Comparison of ENCODE assay signal across 8 cellular contexts in the genomic region with DNA sequence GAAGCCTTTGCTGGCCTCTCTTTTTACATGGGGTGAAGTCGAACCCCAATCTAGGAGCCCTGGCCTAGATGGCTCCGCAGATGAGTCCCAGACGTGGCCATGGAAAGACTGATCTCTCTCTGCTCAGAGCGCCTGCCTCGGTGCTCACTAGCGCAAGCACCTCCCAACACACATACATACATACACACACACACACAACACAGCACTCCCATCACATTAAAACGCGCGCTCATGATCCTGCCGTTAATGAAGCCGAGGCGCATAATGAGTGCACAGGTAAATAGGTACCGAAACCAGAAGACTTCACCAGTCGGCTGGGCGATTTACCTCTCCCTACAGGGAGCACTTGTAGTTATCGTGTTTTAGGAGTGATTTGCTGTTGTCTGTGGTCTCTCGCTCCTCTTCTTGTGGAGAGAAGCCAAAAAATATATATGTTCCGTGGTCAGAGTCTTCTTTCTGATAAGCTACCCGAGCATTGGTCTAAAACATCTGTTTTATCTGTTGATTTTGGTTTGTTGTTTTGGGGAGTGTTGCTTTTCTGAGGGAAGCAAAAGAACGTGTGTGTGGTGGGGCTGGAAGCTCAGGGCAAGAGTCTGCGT.
DNase-seq lines count a peak whose midpoint lies in the region; ATAC-seq and TF ChIP-seq lines count a peak whose summit lies in the region.

No MANE protein-coding gene starts in this region.

- H3K9ac ChIP-seq in iPS-15b (ENCODE audit: low read depth, low read length), result no peak overlapping the region

- POLR2A ChIA-PET in activated B cell treated with CpG ODN at 0.5 μM for 24 hours (lab: Charles Lee), result interaction anchor here (0.8 to 2.7 kb wide), 5 partner anchors 9 to 406 kb away, joined by 3 to 7 read pairs (median 5); a partner anchor contains a TSS

- no peaks in the 10 kb centered on the region for H3K9me3 ChIP-seq in iPS-15b (ENCODE audit: control insufficient read depth, insufficient read depth, low read length)

- no peaks in the 10 kb centered on the region for H3K36me3 ChIP-seq in iPS-15b (ENCODE audit: control insufficient read depth, insufficient read depth, low read length)

- no peak overlapping the region for H3K27ac Mint-ChIP-seq in CD14-positive monocyte
- peak overlapping the region; percentile 72 for H3K27ac Mint-ChIP-seq in activated B cell treated with CpG ODN at 0.5 μM for 24 hours

- ATAC-seq in GM19351 (IDR thresholded peaks at IDR 0.05; ENCODE audit: unreplicated experiment), result peak; percentile 9
- ATAC-seq in HG03442 (IDR thresholded peaks at IDR 0.05; ENCODE audit: unreplicated experiment), result peak; percentile 16
- peak; percentile 27 for ATAC-seq in activated B cell treated with CpG ODN at 0.5 μM for 24 hours (ENCODE audit: low read depth)
- ATAC-seq in stimulated activated naive CD8-positive, alpha-beta T cell treated with anti-CD3 and anti-CD28 coated beads, Interleukin-15, Interleukin-2, amounts not matched to agents 100 U/mL and 50 U/mL, for 24 hours, result no peak

- CTCF ChIA-PET in activated B cell treated with CpG ODN at 0.5 μM for 24 hours (lab: Charles Lee), result interaction anchor here (2.5 kb wide), 1 partner anchor 15 kb away, joined by 12 read pairs; no protein-coding TSS in a partner anchor

- TF ChIP-seq CTCF in CD14-positive monocyte (IDR thresholded peaks at IDR 0.05) (no peak), activated B cell treated with CpG ODN at 0.5 μM for 24 hours (IDR thresholded peaks at IDR 0.05) (no peak)

- H3K27me3 ChIP-seq in iPS-15b (ENCODE audit: control insufficient read depth, insufficient read depth, low read length), result peaks cover 80% of the 10 kb centered on the region

- H3K4me1 Mint-ChIP-seq in CD14-positive monocyte (peaks cover 51% of the 10 kb centered on the region), activated B cell treated with CpG ODN at 0.5 μM for 24 hours (peaks cover 22% of the 10 kb centered on the region)

- DNase-seq in CD14-positive monocyte (ENCODE audit: low spot score) (no peak), activated B cell treated with CpG ODN at 0.5 μM for 24 hours (no peak), NCI-H1105 (lab: John Stamatoyannopoulos, UW) (no peak), SIG-M5 treated with dmso at 0.1 percent for 504 hours (lab: John Stamatoyannopoulos, UW; ENCODE audit: unreplicated experiment) (no peak)
- peak; percentile 8 for DNase-seq in stimulated activated naive CD8-positive, alpha-beta T cell treated with anti-CD3 and anti-CD28 coated beads, Interleukin-15, Interleukin-2, amounts not matched to agents 100 U/mL and 50 U/mL, for 24 hours

- H3K27me3 Mint-ChIP-seq in CD14-positive monocyte (ENCODE audit: low read depth in 3 of 3) (peaks cover 93 to 98% (median 93%) of the 10 kb centered on the region in 3 donors), activated B cell treated with CpG ODN at 0.5 μM for 24 hours (peaks cover 60% of the 10 kb centered on the region)

- H3K36me3 Mint-ChIP-seq in CD14-positive monocyte, result peaks cover 14 to 23% of the 10 kb centered on the region in 2 donors
- peaks cover 2% of the 10 kb centered on the region for H3K36me3 Mint-ChIP-seq in activated B cell treated with CpG ODN at 0.5 μM for 24 hours (ENCODE audit: low read depth)

- H3K9me3 Mint-ChIP-seq in CD14-positive monocyte (peaks cover 0 to 50% (median 34%) of the 10 kb centered on the region in 7 donors), activated B cell treated with CpG ODN at 0.5 μM for 24 hours (no peaks in the 10 kb centered on the region)

- peaks cover 29% of the 10 kb centered on the region for H3K4me1 ChIP-seq in iPS-15b (ENCODE audit: control insufficient read depth, insufficient read depth, low read length)

- H3K4me3 Mint-ChIP-seq in CD14-positive monocyte, result peak overlapping the region; percentile 74 to 93
- peak overlapping the region; percentile 82 for H3K4me3 Mint-ChIP-seq in activated B cell treated with CpG ODN at 0.5 μM for 24 hours

- intact Hi-C loops in CD14-positive monocyte (cut with micrococcal nuclease) (loop anchor here in 1 of 2 donors (5.0 kb wide), 1 partner anchor 893 kb away; no protein-coding TSS in a partner anchor), activated B cell treated with CpG ODN at 0.5 μM for 24 hours (cut with micrococcal nuclease) (loop anchor here (1.0 to 10.0 kb wide), 7 partner anchors 8 to 1260 kb away; a partner anchor contains a TSS)

- peak overlapping the region; percentile 48 for H3K4me3 ChIP-seq in iPS-15b (ENCODE audit: low read depth, low read length)
